In genomic region chr18:3177902-3178687, GRCh38 we compare ENCODE assay signal across 8 cellular contexts. TPM values are rescaled to one million over a fixed set of nuclear protein-coding genes. Genes with fewer than 3 reads are reported as not detected.
DNase-seq lines count a peak whose midpoint lies in the region; ATAC-seq and TF ChIP-seq lines count a peak whose summit lies in the region.

No MANE protein-coding gene starts in this region.

- no peaks in the 10 kb centered on the region for H3F3A ChIP-seq in SK-N-SH (replicated peaks; ENCODE audit: insufficient read depth)

- peaks cover 0 to 17% (median 3%) of the 10 kb centered on the region in 4 donors for H3K4me1 Mint-ChIP-seq in naive thymus-derived CD8-positive, alpha-beta T cell

- H3K9me2 ChIP-seq in SK-N-SH: no peaks in the 10 kb centered on the region

- H3K27me3 ChIP-seq in SK-N-SH (ENCODE audit: insufficient read depth): no peaks in the 10 kb centered on the region

- H2AFZ ChIP-seq in SK-N-SH (ENCODE audit: low read depth): no peak overlapping the region

- no peak overlapping the region for H3K9ac ChIP-seq in SK-N-SH

- 83% methylated on average over 15 of the region's 15 CpGs for WGBS in SK-N-SH (ENCODE audit: low lambda C conversion rate)

- POLR2A ChIA-PET in naive thymus-derived CD8-positive, alpha-beta T cell (lab: Charles Lee): no interaction called here
- POLR2A ChIA-PET in SK-N-SH (lab: Yijun Ruan, JAX): no interaction called here

- H3K4me2 ChIP-seq in SK-N-SH: no peak overlapping the region

- peaks cover 0 to 4% (median 0%) of the 10 kb centered on the region in 3 donors for H3K36me3 Mint-ChIP-seq in naive thymus-derived CD8-positive, alpha-beta T cell

- no peak overlapping the region for H3K27ac ChIP-seq in SK-N-SH (ENCODE audit: low read depth in 2 of 2, low read length in 1 of 2)

- peak overlapping the region in 2 of 10 donors; percentile 10 to 64 for H3K4me3 Mint-ChIP-seq in naive thymus-derived CD8-positive, alpha-beta T cell

- no peaks in the 10 kb centered on the region for H3K9me3 Mint-ChIP-seq in naive thymus-derived CD8-positive, alpha-beta T cell

- H3K9me3 ChIP-seq in SK-N-SH: no peaks in the 10 kb centered on the region

- H3K4me1 ChIP-seq in SK-N-SH (ENCODE audit: control insufficient read depth in 1 of 2, insufficient read depth in 2 of 2, low read depth in 1 of 2, low read length in 1 of 2): no peaks in the 10 kb centered on the region

- no peaks in the 10 kb centered on the region for H4K20me1 ChIP-seq in SK-N-SH (ENCODE audit: insufficient read depth)

- TF ChIP-seq CTCF in GM10266 (IDR thresholded peaks at IDR 0.05; ENCODE audit: control insufficient read depth, insufficient read depth, low read depth, missing control alignments) (no peak), SK-N-SH (IDR thresholded peaks at IDR 0.05) (no peak)

- no peaks in the 10 kb centered on the region for H3K27me3 Mint-ChIP-seq in naive thymus-derived CD8-positive, alpha-beta T cell

- no peak for TF ChIP-seq RAD21 in SK-N-SH (IDR thresholded peaks at IDR 0.05; ENCODE audit: low read length)

- ATAC-seq in GM21381 (IDR thresholded peaks at IDR 0.05; ENCODE audit: unreplicated experiment) (peak; percentile 83), HG03565 (IDR thresholded peaks at IDR 0.05; ENCODE audit: unreplicated experiment) (peak; percentile 85)
- ATAC-seq in naive thymus-derived CD8-positive, alpha-beta T cell: peak; percentile 30 to 70

- H3K79me2 ChIP-seq in SK-N-SH (ENCODE audit: insufficient read depth): no peaks in the 10 kb centered on the region

- no peaks in the 10 kb centered on the region for H3K36me3 ChIP-seq in SK-N-SH (replicated peaks in 1 of 2; ENCODE audit: control insufficient read depth in 1 of 2, insufficient read depth in 2 of 2, low read length in 1 of 2)

- CTCF ChIA-PET in SK-N-SH (lab: Yijun Ruan, JAX): interaction anchor here (2.1 kb wide), 1 partner anchor 9 kb away, joined by 7 read pairs; no protein-coding TSS in a partner anchor

- H3K4me3 ChIP-seq in SK-N-SH (ENCODE audit: low read depth in 2 of 2, low read length in 1 of 2): no peak overlapping the region

- no peak for TF ChIP-seq EP300 in SK-N-SH (IDR thresholded peaks at IDR 0.05; ENCODE audit: borderline replicate concordance in 1 of 2, low read depth in 1 of 2, low read length in 1 of 2)

- peak overlapping the region in 2 of 10 donors; percentile 68 to 75 for H3K27ac Mint-ChIP-seq in naive thymus-derived CD8-positive, alpha-beta T cell

- peak; percentile 83 for DNase-seq in GM10266 (ENCODE audit: extremely low spot score)
- DNase-seq in amygdala (lab: John Stamatoyannopoulos, UW): peak in 36 of 56 donors; percentile 2 to 72 (median 13)
- DNase-seq in naive thymus-derived CD8-positive, alpha-beta T cell: peak in 2 of 10 donors; percentile 50 to 69
- DNase-seq in SK-N-SH: no peak
- no peak for DNase-seq in 8988T
- no peak for DNase-seq in hepatic stellate cell (ENCODE audit: low spot score)

TF ChIP-seq in SK-N-SH, 30 proteins besides CTCF, POLR2A, EP300 and RAD21:
- TF ChIP-seq ZBTB33 (IDR thresholded peaks at IDR 0.05; ENCODE audit: borderline replicate concordance, low read depth) (no peak), JUND (IDR thresholded peaks at IDR 0.05) (no peak), SMC3 (IDR thresholded peaks at IDR 0.05; ENCODE audit: low read depth, low read length) (no peak), ELF1 (IDR thresholded peaks at IDR 0.05) (no peak)

RNA-seq across cellular contexts. Expression of gene MYOM1, which starts 41.7 kb away (rescaled TPM):
- total RNA-seq in naive thymus-derived CD8-positive, alpha-beta T cell: 1 to 10 TPM; 5.5 to 5.6 TPM
- polyA plus RNA-seq in naive thymus-derived CD8-positive, alpha-beta T cell: 1 to 10 TPM in 1 of 3 donors, under 1 TPM in 2; 0.52 to 1.5 (median 0.88) TPM
- polyA plus RNA-seq in SK-N-SH (2012; rRNA removed): 0.07 and 0.08 TPM in 2 replicates
- polyA plus RNA-seq in SK-N-SH (2012; cell fraction: cytosol; rRNA removed): 0.13 and 0.18 TPM in 2 replicates
- 0.20 and 0.21 TPM in 2 replicates for polyA plus RNA-seq in SK-N-SH (2012; cell fraction: nucleus; rRNA removed)

Comparison
In these comparisons a context has a peak if more than half of its experiments do, and no peak if none do; other contexts are left out.
1. DNase-seq: peak in GM10266 (single experiment) and amygdala (36 of 56); none in SK-N-SH (single experiment), 8988T (single experiment) and hepatic stellate cell (single experiment).
2. Peak in every context shown above with its lines, with median percentiles within 50 percentile points of each other: ATAC-seq.